1 cellular context compared by ENCODE assay signal in the genomic region with DNA sequence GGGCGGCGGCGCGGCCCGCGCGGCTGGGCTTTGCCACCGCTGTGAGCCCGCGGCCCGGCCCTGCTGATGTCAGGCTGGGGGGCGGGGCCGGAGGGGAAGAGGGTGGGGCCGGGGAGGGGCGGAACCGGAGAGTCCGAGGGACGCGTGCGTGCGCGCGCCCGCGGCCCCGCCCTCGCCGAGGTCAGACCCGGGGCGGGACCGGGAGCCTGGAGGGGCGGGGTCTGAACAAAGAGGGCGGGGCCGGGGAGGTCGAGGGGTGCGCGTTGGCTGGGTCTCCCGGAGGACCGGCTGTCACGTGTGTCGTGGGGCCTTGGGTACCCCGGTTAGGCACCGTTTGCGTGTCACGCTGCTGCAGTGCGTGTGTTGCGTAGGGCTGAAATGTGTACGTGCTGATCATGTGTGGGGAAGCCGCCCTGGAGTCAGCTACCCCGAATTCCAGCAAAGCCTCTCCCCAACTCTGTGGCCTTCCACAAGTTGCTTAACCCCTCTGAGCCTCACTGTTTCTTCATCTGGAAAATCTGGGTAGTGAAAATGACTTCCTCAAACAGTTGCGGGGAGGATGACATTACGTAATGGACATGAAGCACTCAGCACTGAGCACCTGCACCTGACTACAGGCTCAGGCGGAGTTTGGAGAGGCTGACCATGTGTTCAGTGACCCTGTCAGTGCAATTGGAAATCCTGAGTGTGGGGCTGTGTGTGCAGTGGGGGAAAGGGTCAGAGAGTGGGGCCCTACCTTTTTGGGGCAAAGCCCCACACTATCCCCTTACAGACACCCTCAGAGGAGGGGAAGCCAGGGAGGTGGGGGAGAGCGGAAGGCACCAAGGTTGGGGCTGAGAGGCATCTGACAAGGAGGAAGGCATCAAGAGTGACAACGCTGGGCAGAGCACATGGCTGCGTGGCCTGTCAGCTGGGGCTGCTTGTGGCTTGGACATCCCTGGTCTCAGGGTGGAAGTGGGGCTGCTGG.
TF ChIP-seq lines count a peak whose summit lies in the region.

A gene (minus strand): TSS at position 41 of the 967 bp plus-strand sequence. CDS start 86 bp downstream, outside the sequence.

TF ChIP-seq in GM23338, 12 proteins besides CTCF, POLR2A, EP300 and RAD21 (continued from another document):
- TF ChIP-seq, protein P1, sequence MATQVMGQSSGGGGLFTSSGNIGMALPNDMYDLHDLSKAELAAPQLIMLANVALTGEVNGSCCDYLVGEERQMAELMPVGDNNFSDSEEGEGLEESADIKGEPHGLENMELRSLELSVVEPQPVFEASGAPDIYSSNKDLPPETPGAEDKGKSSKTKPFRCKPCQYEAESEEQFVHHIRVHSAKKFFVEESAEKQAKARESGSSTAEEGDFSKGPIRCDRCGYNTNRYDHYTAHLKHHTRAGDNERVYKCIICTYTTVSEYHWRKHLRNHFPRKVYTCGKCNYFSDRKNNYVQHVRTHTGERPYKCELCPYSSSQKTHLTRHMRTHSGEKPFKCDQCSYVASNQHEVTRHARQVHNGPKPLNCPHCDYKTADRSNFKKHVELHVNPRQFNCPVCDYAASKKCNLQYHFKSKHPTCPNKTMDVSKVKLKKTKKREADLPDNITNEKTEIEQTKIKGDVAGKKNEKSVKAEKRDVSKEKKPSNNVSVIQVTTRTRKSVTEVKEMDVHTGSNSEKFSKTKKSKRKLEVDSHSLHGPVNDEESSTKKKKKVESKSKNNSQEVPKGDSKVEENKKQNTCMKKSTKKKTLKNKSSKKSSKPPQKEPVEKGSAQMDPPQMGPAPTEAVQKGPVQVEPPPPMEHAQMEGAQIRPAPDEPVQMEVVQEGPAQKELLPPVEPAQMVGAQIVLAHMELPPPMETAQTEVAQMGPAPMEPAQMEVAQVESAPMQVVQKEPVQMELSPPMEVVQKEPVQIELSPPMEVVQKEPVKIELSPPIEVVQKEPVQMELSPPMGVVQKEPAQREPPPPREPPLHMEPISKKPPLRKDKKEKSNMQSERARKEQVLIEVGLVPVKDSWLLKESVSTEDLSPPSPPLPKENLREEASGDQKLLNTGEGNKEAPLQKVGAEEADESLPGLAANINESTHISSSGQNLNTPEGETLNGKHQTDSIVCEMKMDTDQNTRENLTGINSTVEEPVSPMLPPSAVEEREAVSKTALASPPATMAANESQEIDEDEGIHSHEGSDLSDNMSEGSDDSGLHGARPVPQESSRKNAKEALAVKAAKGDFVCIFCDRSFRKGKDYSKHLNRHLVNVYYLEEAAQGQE (IDR thresholded peaks at IDR 0.05; ENCODE audit: unreplicated experiment), result no peak
